ENCODE assay signal across 19 cellular contexts in the genomic region with DNA sequence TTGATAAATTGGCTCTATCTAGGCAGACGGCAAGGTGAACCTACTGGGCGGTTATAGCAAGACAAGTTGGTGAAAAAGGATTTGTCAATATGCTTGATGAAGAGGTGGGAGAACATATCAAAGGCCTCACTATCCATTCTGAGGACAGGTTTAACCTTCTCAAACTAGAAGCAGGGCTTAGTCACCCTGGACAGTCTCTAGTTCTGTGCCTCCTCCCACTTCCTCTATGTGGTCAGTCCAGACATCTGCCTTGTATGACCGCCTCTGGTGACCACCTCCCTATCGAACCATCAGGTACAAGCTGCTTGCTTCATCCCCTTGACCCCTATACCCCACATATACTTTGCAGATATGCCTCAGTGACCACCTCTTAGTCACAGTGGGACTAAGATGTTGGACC. TPM values are rescaled to one million over a fixed set of nuclear protein-coding genes. Genes with fewer than 3 reads are reported as not detected.
DNase-seq lines count a peak whose midpoint lies in the region; ATAC-seq lines count a peak whose summit lies in the region.
"Had no signal": no experiment of that assay in that cellular context is flagged by ENCODE, and none has a peak within 500 bp of the region (broad histone marks: within the 10 kb centered on the region; RNA-seq: fewer than 3 reads in every experiment).

No MANE protein-coding gene starts in this region.

- H3K36me3 Mint-ChIP-seq in T-helper 17 cell (ENCODE audit: low read depth): peaks cover 5% of the 10 kb centered on the region
- peaks cover 6 to 8% of the 10 kb centered on the region in 2 donors for H3K36me3 Mint-ChIP-seq in activated naive CD4-positive, alpha-beta T cell treated with anti-CD3 and anti-CD28 coated beads, Interleukin-2, amount 50 U/mL, for 72 hours
- H3K36me3 Mint-ChIP-seq: CD4-positive, CD25-positive, alpha-beta regulatory T cell; WTC11 had no signal

- peaks cover 0 to 4% of the 10 kb centered on the region in 2 donors for H3K9me3 Mint-ChIP-seq in activated naive CD4-positive, alpha-beta T cell treated with anti-CD3 and anti-CD28 coated beads, Interleukin-2, amount 50 U/mL, for 72 hours
- H3K9me3 Mint-ChIP-seq: CD4-positive, CD25-positive, alpha-beta regulatory T cell; H9; WTC11 had no signal

- H3K27ac Mint-ChIP-seq in T-helper 17 cell: peak overlapping the region; percentile 39
- H3K27ac Mint-ChIP-seq in activated naive CD4-positive, alpha-beta T cell treated with anti-CD3 and anti-CD28 coated beads, Interleukin-2, amount 50 U/mL, for 72 hours: peak overlapping the region in 1 of 2 donors; percentile 51
- H3K27ac Mint-ChIP-seq: CD4-positive, CD25-positive, alpha-beta regulatory T cell; WTC11 had no signal

- ATAC-seq in T-helper 17 cell (no peak), GM21786 (IDR thresholded peaks at IDR 0.05; ENCODE audit: unreplicated experiment) (no peak)
- no peak for ATAC-seq in activated naive CD4-positive, alpha-beta T cell treated with anti-CD3 and anti-CD28 coated beads, Interleukin-2, amount 50 U/mL, for 72 hours
- ATAC-seq: WTC11 had no signal

- no peaks in the 10 kb centered on the region for H3K9me3 ChIP-seq in T-helper 17 cell (ENCODE audit: control insufficient read depth, low read length, poor library complexity, severe bottlenecking)
- H3K9me3 ChIP-seq: transverse colon had no signal

- H3K27me3 Mint-ChIP-seq in T-helper 17 cell: peaks cover 25% of the 10 kb centered on the region

- no peak overlapping the region for H3K4me3 Mint-ChIP-seq in T-helper 17 cell
- H3K4me3 Mint-ChIP-seq: H9, WTC11 had no signal

- peaks cover 26% of the 10 kb centered on the region for H3K4me1 Mint-ChIP-seq in T-helper 17 cell

- peak; percentile 12 for DNase-seq in EH (ENCODE audit: low read depth)
- peak; percentile 54 for DNase-seq in HT1080 (ENCODE audit: low read depth)
- no peak for DNase-seq in T-helper 17 cell
- peak; percentile 39 for DNase-seq in kidney tubule cell (ENCODE audit: low spot score)
- no peak for DNase-seq in NCI-H510A treated with DMSO at 0.1 percent for 48 hours (lab: John Stamatoyannopoulos, UW)
- no peak for DNase-seq in activated naive CD4-positive, alpha-beta T cell treated with anti-CD3 and anti-CD28 coated beads, Interleukin-2, amount 50 U/mL, for 72 hours (ENCODE audit: low spot score in 2 of 2)
- DNase-seq in NCI-H748 (lab: John Stamatoyannopoulos, UW; ENCODE audit: unreplicated experiment): no peak
- DNase-seq: activated naive CD4-positive, alpha-beta T cell treated with anti-CD3 and anti-CD28 coated beads, Interleukin-2, amount 50 U/mL, for 16 hours; CD4-positive, CD25-positive, alpha-beta regulatory T cell; cortex of kidney; H9; kidney; NCI-H146; NCI-H510A; RPMI8226; stimulated activated CD4-positive, alpha-beta T cell treated with anti-CD3 and anti-CD28 coated beads, Interleukin-1b, Interleukin-23, amount 100 ng/mL, for 48 hours; transverse colon had no signal

RNA-seq across cellular contexts. Expression of gene SCYL3, which starts 2.3 kb away (rescaled TPM):
- 3.1 and 3.9 TPM in 2 replicates for total RNA-seq in HT1080 (2014; rRNA removed; shearing (Covaris generic))
- polyA plus RNA-seq in HT1080 (2015; cell fraction: cytosol; rRNA removed): 4.3 and 4.8 TPM in 2 replicates
- polyA plus RNA-seq in HT1080 (2015; cell fraction: nucleus; rRNA removed): 14.9 and 16.2 TPM in 2 replicates
- 10 to 100 TPM in 1 of 2 donors, 1 to 10 TPM in 1; 7.4 to 11.2 TPM for total RNA-seq in T-helper 17 cell
- 10 to 100 TPM; 11.4 to 16.3 TPM for total RNA-seq in activated naive CD4-positive, alpha-beta T cell treated with anti-CD3 and anti-CD28 coated beads, Interleukin-2, amount 50 U/mL, for 72 hours

Comparison
In these comparisons a context has a peak if more than half of its experiments do, and no peak if none do; other contexts are left out.
1. DNase-seq: peak in EH (single experiment), HT1080 (single experiment) and kidney tubule cell (single experiment); none in T-helper 17 cell (0 of 3), NCI-H510A treated with DMSO at 0.1 percent for 48 hours (single experiment), activated naive CD4-positive, alpha-beta T cell treated with anti-CD3 and anti-CD28 coated beads, Interleukin-2, amount 50 U/mL, for 72 hours (0 of 2) and NCI-H748 (single experiment).